In genomic region chr19:16268676-16269319, GRCh38 we compare ENCODE assay signal across 15 cellular contexts. TPM values are rescaled to one million over a fixed set of nuclear protein-coding genes. Genes with fewer than 3 reads are reported as not detected.
DNase-seq lines count a peak whose midpoint lies in the region; ATAC-seq lines count a peak whose summit lies in the region.
"Had no signal": no experiment of that assay in that cellular context is flagged by ENCODE, and none has a peak within 500 bp of the region (broad histone marks: within the 10 kb centered on the region; RNA-seq: fewer than 3 reads in every experiment).

No MANE protein-coding gene starts in this region.

- in situ Hi-C loops in KBM-7 (cut with MboI; ENCODE audit: low pct_unique_long_range_greater_than_20kb, low sequenced_read_pairs), result no loop called here

- ATAC-seq in HG03378 (IDR thresholded peaks at IDR 0.05; ENCODE audit: unreplicated experiment), result no peak
- ATAC-seq: left colon had no signal

- intact Hi-C loops in activated CD4-positive, alpha-beta T cell treated with anti-CD3 and anti-CD28 coated beads, Interleukin-2, amount 10 ng/mL, durations not matched to agents 24 days and 14 days (cut with micrococcal nuclease), result loop anchor here (10.0 kb wide), 1 partner anchor 56 kb away; the partner anchor contains the start of gene KLF2

- no peak overlapping the region for H3K27ac Mint-ChIP-seq in activated CD4-positive, alpha-beta T cell treated with anti-CD3 and anti-CD28 coated beads, Interleukin-2, amount 10 ng/mL, durations not matched to agents 24 days and 14 days
- H3K27ac Mint-ChIP-seq: T-helper 1 cell treated with Interleukin-12 subunit alpha and Interleukin-12 subunit beta and Interleukin-4 antibody, amounts not matched to agents 30 μg/mL and 1 μg/mL, for 36 hours had no signal

- H3K27me3 Mint-ChIP-seq in activated CD4-positive, alpha-beta T cell treated with anti-CD3 and anti-CD28 coated beads, Interleukin-2, amount 10 ng/mL, durations not matched to agents 24 days and 14 days, result peaks cover 36% of the 10 kb centered on the region

- no peaks in the 10 kb centered on the region for H3K36me3 Mint-ChIP-seq in activated CD4-positive, alpha-beta T cell treated with anti-CD3 and anti-CD28 coated beads, Interleukin-2, amount 10 ng/mL, durations not matched to agents 24 days and 14 days (ENCODE audit: low read depth)

- peaks cover 27% of the 10 kb centered on the region for H3K4me1 Mint-ChIP-seq in activated CD4-positive, alpha-beta T cell treated with anti-CD3 and anti-CD28 coated beads, Interleukin-2, amount 10 ng/mL, durations not matched to agents 24 days and 14 days

- DNase-seq in activated CD4-positive, alpha-beta T cell treated with anti-CD3 and anti-CD28 coated beads for 4 hours, result peak; percentile 55 to 68
- DNase-seq in activated CD4-positive, alpha-beta T cell treated with anti-CD3 and anti-CD28 coated beads, Interleukin-2, amount 10 ng/mL, durations not matched to agents 24 days and 14 days, result no peak
- peak; percentile 42 to 57 for DNase-seq in activated T-cell treated with anti-CD3 and anti-CD28 coated beads, Interleukin-2, amount 50 U/mL, for 48 hours
- DNase-seq in effector CD8-positive, alpha-beta T cell (lab: John Stamatoyannopoulos, UW), result peak; percentile 29
- DNase-seq in stimulated activated CD8-positive, alpha-beta memory T cell treated with anti-CD3 and anti-CD28 coated beads, Interleukin-4, amount 100 ng/mL, for 4 hours (ENCODE audit: low read depth in 2 of 2, low spot score in 1 of 2), result peak; percentile 31 to 51
- DNase-seq in SW 1271 (lab: John Stamatoyannopoulos, UW), result no peak
- DNase-seq in KBM-7, result no peak
- DNase-seq: dorsolateral prefrontal cortex, hypothalamus, left colon, NCI-H187 treated with DMSO at 0.1 percent for 48 hours, NCI-H748 treated with DMSO at 0.1 percent for 48 hours, spleen had no signal

- H3K4me3 Mint-ChIP-seq in activated CD4-positive, alpha-beta T cell treated with anti-CD3 and anti-CD28 coated beads, Interleukin-2, amount 10 ng/mL, durations not matched to agents 24 days and 14 days, result no peak overlapping the region
- H3K4me3 Mint-ChIP-seq: T-helper 1 cell treated with Interleukin-12 subunit alpha and Interleukin-12 subunit beta and Interleukin-4 antibody, amounts not matched to agents 30 μg/mL and 1 μg/mL, for 36 hours had no signal

- no peaks in the 10 kb centered on the region for H3K9me3 Mint-ChIP-seq in activated CD4-positive, alpha-beta T cell treated with anti-CD3 and anti-CD28 coated beads, Interleukin-2, amount 10 ng/mL, durations not matched to agents 24 days and 14 days
- H3K9me3 Mint-ChIP-seq: T-helper 1 cell treated with Interleukin-12 subunit alpha and Interleukin-12 subunit beta and Interleukin-4 antibody, amounts not matched to agents 30 μg/mL and 1 μg/mL, for 36 hours had no signal

RNA-seq across cellular contexts. Expression of gene KLF2, which starts 55.8 kb away (rescaled TPM):
- 2.2 and 3.7 TPM in 2 replicates for total RNA-seq in activated CD4-positive, alpha-beta T cell treated with anti-CD3 and anti-CD28 coated beads, Interleukin-2, amount 10 ng/mL, durations not matched to agents 24 days and 14 days

Comparison
In these comparisons a context has a peak if more than half of its experiments do, and no peak if none do; other contexts are left out.
1. DNase-seq: peak in activated CD4-positive, alpha-beta T cell treated with anti-CD3 and anti-CD28 coated beads for 4 hours (2 of 2), activated T-cell treated with anti-CD3 and anti-CD28 coated beads, Interleukin-2, amount 50 U/mL, for 48 hours (2 of 2), effector CD8-positive, alpha-beta T cell (single experiment) and stimulated activated CD8-positive, alpha-beta memory T cell treated with anti-CD3 and anti-CD28 coated beads, Interleukin-4, amount 100 ng/mL, for 4 hours (2 of 2); none in activated CD4-positive, alpha-beta T cell treated with anti-CD3 and anti-CD28 coated beads, Interleukin-2, amount 10 ng/mL, durations not matched to agents 24 days and 14 days (single experiment), SW 1271 (0 of 2) and KBM-7 (single experiment).